Comparison of ENCODE assay signal across 11 cellular contexts in genomic region chr5:168587987-168588386, GRCh38. TPM values are rescaled to one million over a fixed set of nuclear protein-coding genes. Genes with fewer than 3 reads are reported as not detected.
"Had no signal": no experiment of that assay in that cellular context is flagged by ENCODE, and none has a peak within 500 bp of the region (broad histone marks: within the 10 kb centered on the region; RNA-seq: fewer than 3 reads in every experiment).

No MANE protein-coding gene starts in this region.

- ATAC-seq: HCT116, K562 had no signal

- H3K4me3 ChIP-seq: GM23248, HAP-1, K562 had no signal

- H2AFZ ChIP-seq: GM23248 had no signal

- H3K9ac ChIP-seq: GM23248 had no signal

- H3K27ac ChIP-seq: GM23248, HL-60 had no signal

- DNase-seq: GM23248, GOT3, H7, IMR-90, KG1 had no signal

- H3K9me3 ChIP-seq: HAP-1 had no signal

- FAIRE-seq: K562 had no signal

- H3K4me1 ChIP-seq: HAP-1 had no signal

- H3K36me3 ChIP-seq: HAP-1 had no signal

RNA-seq across cellular contexts. Expression of gene FBLL1, which starts 58.9 kb away (rescaled TPM):
- total RNA-seq: H4, HT1080, K562 had no signal
- polyA plus RNA-seq: K562 had no signal
